7 cellular contexts compared by ENCODE assay signal in genomic region chr7:47088329-47089067, GRCh38.
A peak's percentile ranks its signal among the peaks of the same experiment; 100 is the strongest.
DNase-seq lines count a peak whose midpoint lies in the region; ATAC-seq, FAIRE-seq and TF ChIP-seq lines count a peak whose summit lies in the region.

No MANE protein-coding gene starts in this region.

- H3K27ac ChIP-seq in HepG2 (ENCODE audit: extremely low read length, insufficient read depth, low read length) = no peak overlapping the region
- H3K27ac ChIP-seq in tibial artery = no peak overlapping the region

- no TSS peak for BruUV-seq in HepG2 (replicated peaks; lab: Mats Ljungman, UMichigan)

- H3K27me3 ChIP-seq in HepG2 (ENCODE audit: control insufficient read depth in 1 of 2, insufficient read depth in 2 of 2, low read length in 2 of 2) = 0 out of 5 replicates have a peak, but pooled peaks cover 0 to 7% of the 10 kb centered on the region in 2 experiments
- H3K27me3 ChIP-seq in tibial artery = no peaks in the 10 kb centered on the region

- H3K4me1 ChIP-seq in HepG2 (ENCODE audit: insufficient read depth, low read length) = no peaks in the 10 kb centered on the region
- peaks cover 0 to 10% (median 5%) of the 10 kb centered on the region in 4 donors for H3K4me1 ChIP-seq in tibial artery

- intact Hi-C loops in HepG2 (cut with micrococcal nuclease; ENCODE audit: unreplicated experiment) (loop anchor here (2.0 to 5.0 kb wide), 3 partner anchors 312 to 1166 kb away; no protein-coding TSS in a partner anchor), tibial artery (cut with DNase I; ENCODE audit: low total_unique reads) (loop anchor here (2.0 to 10.0 kb wide), 3 partner anchors 166 to 1172 kb away; no protein-coding TSS in a partner anchor)

- no peak for TF ChIP-seq POLR2A in HepG2 (IDR thresholded peaks at IDR 0.05; ENCODE audit: insufficient read depth in 1 of 2, low read depth in 2 of 2, low read length in 2 of 2)

- CTCF ChIA-PET in HepG2 (lab: Yijun Ruan, JAX; ENCODE audit: low intra/inter-chr PET ratio, low total read pairs) = interaction anchor here (1.5 to 1.7 kb wide), 3 partner anchors 91 to 1171 kb away, joined by 5 to 13 read pairs (median 7); no protein-coding TSS in a partner anchor

- no peak overlapping the region for H3K4me2 ChIP-seq in HepG2 (ENCODE audit: low read depth, low read length)

- H3K36me3 ChIP-seq in HepG2 (replicated peaks in 1 of 2; ENCODE audit: control insufficient read depth in 1 of 2, insufficient read depth in 2 of 2, low read length in 2 of 2) (no peaks in the 10 kb centered on the region), tibial artery (no peaks in the 10 kb centered on the region)

- peak; percentile 79 for TF ChIP-seq RAD21 in HepG2 (CRISPR knock-in tag; IDR thresholded peaks at IDR 0.05)

- POLR2A ChIA-PET in HepG2 (lab: Yijun Ruan, JAX) = no interaction called here

- H3K9me3 ChIP-seq in HepG2 (ENCODE audit: low read length) (no peaks in the 10 kb centered on the region), tibial artery (no peaks in the 10 kb centered on the region)

- no peak overlapping the region for H2AFZ ChIP-seq in HepG2 (ENCODE audit: low read length)

- peak; percentile 31 for DNase-seq in DMS 273 treated with DMSO at 0.1 percent for 48 hours (lab: John Stamatoyannopoulos, UW)
- DNase-seq in GM19239 (ENCODE audit: insufficient read length, low spot score) = peak; percentile 15
- peak; percentile 59 for DNase-seq in RCC 7860 (ENCODE audit: low spot score)
- peak; percentile 82 for DNase-seq in choroid plexus epithelial cell (ENCODE audit: low read depth)
- peak; percentile 46 for DNase-seq in HepG2 (ENCODE audit: low spot score)
- peak; percentile 58 to 76 for DNase-seq in tibial artery

- H3K79me2 ChIP-seq in HepG2 (ENCODE audit: insufficient read depth, low read length) = no peaks in the 10 kb centered on the region

- FAIRE-seq in GM19239 (lab: Jason Lieb, UNC) (peak; percentile 93), RCC 7860 (lab: Jason Lieb, UNC) (peak; percentile 83), HepG2 (lab: Jason Lieb, UNC) (peak; percentile 64)

- in situ Hi-C loops in HepG2 (cut with HindIII; ENCODE audit: extremely low pct_ligation_motif_present, low pct_unique_long_range_greater_than_20kb) = loop anchor here (5.0 kb wide), 3 partner anchors 94 to 1166 kb away; partner anchors contain the start of gene IGFBP3

- WGBS in HepG2 (ENCODE audit: low lambda C conversion rate) = 30% methylated on average over 12 of the region's 14 CpGs

- H3K9ac ChIP-seq in HepG2 (ENCODE audit: insufficient read depth, low read depth, low read length) = no peak overlapping the region

- H4K20me1 ChIP-seq in HepG2 (ENCODE audit: insufficient read depth, low read length) = no peaks in the 10 kb centered on the region

- ATAC-seq in HG03469 (IDR thresholded peaks at IDR 0.05; ENCODE audit: unreplicated experiment) = peak; percentile 67
- ATAC-seq in HepG2 = peak; percentile 99

- H3K4me3 ChIP-seq in choroid plexus epithelial cell (ENCODE audit: low read depth, low read length) = no peak overlapping the region
- H3K4me3 ChIP-seq in HepG2 (replicated peaks in 1 of 3; ENCODE audit: insufficient read depth in 1 of 3, low read depth in 2 of 3, low read length in 3 of 3) = no peak overlapping the region
- no peak overlapping the region for H3K4me3 ChIP-seq in tibial artery

- TF ChIP-seq EP300 in HepG2 (IDR thresholded peaks at IDR 0.05; ENCODE audit: low read depth in 2 of 2, low read length in 2 of 2) (no peak), HepG2 (CRISPR knock-in tag; IDR thresholded peaks at IDR 0.05; ENCODE audit: borderline replicate concordance) (no peak)

- TF ChIP-seq CTCF in choroid plexus epithelial cell (conservative IDR thresholded peaks at IDR 0.05; ENCODE audit: low read depth, low read length) (peak; percentile 89), HepG2 (CRISPR knock-in tag; IDR thresholded peaks at IDR 0.05) (peak; percentile 87), tibial artery (IDR thresholded peaks at IDR 0.05) (peak; percentile 84 to 87)

TF ChIP-seq in HepG2, 621 proteins besides CTCF, POLR2A, EP300 and RAD21 (continues in another document):
- TF ChIP-seq THAP11 (CRISPR knock-in tag; IDR thresholded peaks at IDR 0.05) (no peak), TEAD3 (CRISPR knock-in tag; optimal IDR thresholded peaks at IDR 0.05; ENCODE audit: borderline replicate concordance) (peak; percentile 85), ZNF430 (CRISPR knock-in tag; IDR thresholded peaks at IDR 0.05) (no peak), ZNF230 (CRISPR knock-in tag; IDR thresholded peaks at IDR 0.05) (no peak), ZNF12 (CRISPR knock-in tag; IDR thresholded peaks at IDR 0.05) (no peak), HOMEZ (CRISPR knock-in tag; IDR thresholded peaks at IDR 0.05; ENCODE audit: low read depth) (no peak), THRA (CRISPR knock-in tag; IDR thresholded peaks at IDR 0.05; ENCODE audit: borderline replicate concordance) (0 out of 2 replicates have a peak, but pooled peaks have one; percentile 22), ZNF44 (CRISPR knock-in tag; IDR thresholded peaks at IDR 0.05) (no peak), TGIF2 (CRISPR knock-in tag; IDR thresholded peaks at IDR 0.05) (no peak), ZBTB25 (CRISPR knock-in tag; IDR thresholded peaks at IDR 0.05) (no peak), PLSCR1 (CRISPR knock-in tag; IDR thresholded peaks at IDR 0.05; ENCODE audit: borderline replicate concordance) (no peak), ZNF138 (CRISPR knock-in tag; IDR thresholded peaks at IDR 0.05; ENCODE audit: low read depth) (no peak), ZNF446 (CRISPR knock-in tag; IDR thresholded peaks at IDR 0.05) (no peak), STAG1 (CRISPR knock-in tag; IDR thresholded peaks at IDR 0.05) (peak; percentile 92), ZNF205 (CRISPR knock-in tag; IDR thresholded peaks at IDR 0.05) (peak; percentile 66; the same call in 1 of the 2 replicates), ZNF598 (CRISPR knock-in tag; IDR thresholded peaks at IDR 0.05; ENCODE audit: borderline replicate concordance) (no peak)

Comparison
In these comparisons a context has a peak if more than half of its experiments do, and no peak if none do; other contexts are left out.
1. DNase-seq: peak in every context shown above with its lines; median percentile 82 in choroid plexus epithelial cell; 67 in tibial artery; 59 in RCC 7860; 46 in HepG2; 31 in DMS 273 treated with DMSO at 0.1 percent for 48 hours; 15 in GM19239.